Comparison of ENCODE assay signal across 20 cellular contexts in the genomic region with DNA sequence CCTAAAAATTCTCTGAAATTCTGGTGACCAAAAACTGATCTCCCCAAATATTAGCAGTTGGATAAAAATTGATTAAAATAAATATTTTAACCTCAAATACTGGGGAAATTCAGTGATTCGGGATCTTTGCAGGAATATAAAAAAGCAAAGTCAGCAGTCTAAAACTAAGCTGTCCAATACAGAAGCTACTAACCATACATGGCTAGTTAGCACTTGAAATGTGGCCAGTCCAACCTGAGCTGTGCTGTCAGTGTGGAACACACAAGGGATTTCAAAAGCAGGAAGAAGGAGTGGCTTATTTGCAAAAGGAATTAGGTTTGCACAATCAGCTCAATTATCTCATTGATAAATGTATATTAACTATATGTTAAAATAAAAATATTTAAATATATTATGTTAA.
DNase-seq lines count a peak whose midpoint lies in the region; ATAC-seq, FAIRE-seq and TF ChIP-seq lines count a peak whose summit lies in the region.
"Had no signal": no experiment of that assay in that cellular context is flagged by ENCODE, and none has a peak within 500 bp of the region (broad histone marks: within the 10 kb centered on the region; RNA-seq: fewer than 3 reads in every experiment).

No MANE protein-coding gene starts in this region.

- POLR2A ChIA-PET in HepG2 (lab: Yijun Ruan, JAX), result no interaction called here

- H3K27me3 ChIP-seq in HepG2 (ENCODE audit: control insufficient read depth in 1 of 2, insufficient read depth in 2 of 2, low read length in 2 of 2), result no peaks in the 10 kb centered on the region; a peak in 1 of 5 replicates
- H3K27me3 ChIP-seq in right lobe of liver, result no peaks in the 10 kb centered on the region
- no peaks in the 10 kb centered on the region for H3K27me3 ChIP-seq in bronchial epithelial cell (ENCODE audit: control insufficient read depth, insufficient read depth, low read length)
- H3K27me3 ChIP-seq: SJSA1 had no signal

- TF ChIP-seq POLR2A in HepG2 (IDR thresholded peaks at IDR 0.05; ENCODE audit: insufficient read depth in 1 of 2, low read depth in 2 of 2, low read length in 2 of 2) (no peak), right lobe of liver (IDR thresholded peaks at IDR 0.05) (no peak)

- H4K20me1 ChIP-seq in HepG2 (ENCODE audit: insufficient read depth, low read length), result no peaks in the 10 kb centered on the region

- in situ Hi-C loops in HepG2 (cut with HindIII; ENCODE audit: extremely low pct_ligation_motif_present, low pct_unique_long_range_greater_than_20kb), result loop anchor here (5.0 kb wide), 1 partner anchor 78 kb away; no protein-coding TSS in a partner anchor

- intact Hi-C loops in HepG2 (cut with micrococcal nuclease; ENCODE audit: unreplicated experiment), result no loop called here
- intact Hi-C loops in right lobe of liver (cut with DNase I), result loop anchor here in 1 of 2 donors (10.0 kb wide), 1 partner anchor 75 kb away; no protein-coding TSS in a partner anchor

- TF ChIP-seq EP300 in HepG2 (IDR thresholded peaks at IDR 0.05; ENCODE audit: low read depth in 2 of 2, low read length in 2 of 2), result no peak
- TF ChIP-seq EP300 in HepG2 (CRISPR knock-in tag; IDR thresholded peaks at IDR 0.05; ENCODE audit: borderline replicate concordance), result no peak

- CTCF ChIA-PET in HepG2 (lab: Yijun Ruan, JAX; ENCODE audit: low intra/inter-chr PET ratio, low total read pairs), result no interaction called here

- no peak for TF ChIP-seq RAD21 in HepG2 (CRISPR knock-in tag; IDR thresholded peaks at IDR 0.05)

- BruUV-seq in HepG2 (replicated peaks; lab: Mats Ljungman, UMichigan), result no TSS peak

- ATAC-seq in HepG2, result no peak
- ATAC-seq in right lobe of liver, result no peak
- no peak for ATAC-seq in HG02981 (IDR thresholded peaks at IDR 0.05; ENCODE audit: unreplicated experiment)

- DNase-seq in HepG2 (ENCODE audit: low spot score) (no peak), right lobe of liver (no peak), OCI-M1 (lab: John Stamatoyannopoulos, UW) (peak; percentile 72), bronchial epithelial cell (ENCODE audit: low read depth) (peak; percentile 60), superior temporal gyrus (ENCODE audit: extremely low spot score) (peak; percentile 10), COLO668 (lab: John Stamatoyannopoulos, UW; ENCODE audit: unreplicated experiment) (no peak)
- no peak for DNase-seq in activated naive CD4-positive, alpha-beta T cell treated with anti-CD3 and anti-CD28 coated beads, Interleukin-2, amount 50 U/mL, for 16 hours
- DNase-seq: Caco-2; CD4-positive, alpha-beta T cell; H7; NCI-H1105; NCI-H146; NCI-H2029 treated with DMSO at 0.1 percent for 48 hours; NCI-H2171; NCI-H345; NCI-H524 had no signal

- no peaks in the 10 kb centered on the region for H3K36me3 ChIP-seq in HepG2 (replicated peaks in 1 of 2; ENCODE audit: control insufficient read depth in 1 of 2, insufficient read depth in 2 of 2, low read length in 2 of 2)
- H3K36me3 ChIP-seq in right lobe of liver, result no peaks in the 10 kb centered on the region
- H3K36me3 ChIP-seq in bronchial epithelial cell (ENCODE audit: control insufficient read depth, insufficient read depth, low read length), result no peaks in the 10 kb centered on the region
- H3K36me3 ChIP-seq: SJSA1 had no signal

- H3K27ac ChIP-seq in HepG2 (ENCODE audit: extremely low read length, insufficient read depth, low read length), result no peak overlapping the region
- no peak overlapping the region for H3K27ac ChIP-seq in right lobe of liver
- H3K27ac ChIP-seq: SJSA1 had no signal

- no peak overlapping the region for H3K4me2 ChIP-seq in HepG2 (ENCODE audit: low read depth, low read length)

- H3K4me1 ChIP-seq in HepG2 (ENCODE audit: insufficient read depth, low read length), result no peaks in the 10 kb centered on the region
- H3K4me1 ChIP-seq in right lobe of liver, result no peaks in the 10 kb centered on the region
- H3K4me1 ChIP-seq: Caco-2, SJSA1 had no signal

- no peak overlapping the region for H3K9ac ChIP-seq in HepG2 (ENCODE audit: insufficient read depth, low read depth, low read length)

- no peak overlapping the region for H2AFZ ChIP-seq in HepG2 (ENCODE audit: low read length)

- H3K4me3 ChIP-seq in HepG2 (replicated peaks in 1 of 3; ENCODE audit: insufficient read depth in 1 of 3, low read depth in 2 of 3, low read length in 3 of 3) (no peak overlapping the region), right lobe of liver (no peak overlapping the region), bronchial epithelial cell (ENCODE audit: low read depth, low read length) (no peak overlapping the region)
- H3K4me3 ChIP-seq: SJSA1 had no signal

- TF ChIP-seq CTCF in HepG2 (CRISPR knock-in tag; IDR thresholded peaks at IDR 0.05) (no peak), right lobe of liver (IDR thresholded peaks at IDR 0.05) (no peak), bronchial epithelial cell (IDR thresholded peaks at IDR 0.05; ENCODE audit: insufficient read depth, low read length, severe bottlenecking) (no peak)

- no peaks in the 10 kb centered on the region for H3K79me2 ChIP-seq in HepG2 (ENCODE audit: insufficient read depth, low read length)

- 0% methylated on average over 1 of the region's 1 CpG for WGBS in HepG2 (ENCODE audit: low lambda C conversion rate)
- WGBS in right lobe of liver (ENCODE audit: insufficient coverage, low coverage, low lambda C conversion rate, missing lambda C conversion rate), result 76% methylated on average over 1 of the region's 1 CpG

- H3K9me3 ChIP-seq in HepG2 (ENCODE audit: low read length) (no peaks in the 10 kb centered on the region), right lobe of liver (no peaks in the 10 kb centered on the region)
- H3K9me3 ChIP-seq: Caco-2, SJSA1 had no signal

- FAIRE-seq in HepG2 (lab: Jason Lieb, UNC) (no peak), bronchial epithelial cell (lab: Jason Lieb, UNC) (no peak)
- FAIRE-seq: HTR-8/SVneo, RCC 7860 had no signal

TF ChIP-seq in HepG2, 621 proteins besides CTCF, POLR2A, EP300 and RAD21:
- TF ChIP-seq MAFF (IDR thresholded peaks at IDR 0.05; ENCODE audit: low read depth, low read length) (peak; percentile 67), FOXP1 (IDR thresholded peaks at IDR 0.05) (no peak), FOXP1 (CRISPR knock-in tag; IDR thresholded peaks at IDR 0.05) (no peak), MAFK (conservative IDR thresholded peaks at IDR 0.05 in 1 of 2, IDR thresholded peaks at IDR 0.05 in 1 of 2; ENCODE audit: low read length in 2 of 2) (peak; percentile 64 to 88)

Comparison
In these comparisons a context has a peak if more than half of its experiments do, and no peak if none do; other contexts are left out.
1. DNase-seq: peak in OCI-M1 (single experiment), bronchial epithelial cell (single experiment) and superior temporal gyrus (single experiment); none in HepG2 (single experiment), right lobe of liver (0 of 3), COLO668 (single experiment) and activated naive CD4-positive, alpha-beta T cell treated with anti-CD3 and anti-CD28 coated beads, Interleukin-2, amount 50 U/mL, for 16 hours (single experiment).